Comparison of ENCODE assay signal across 1 cellular context in the genomic region with DNA sequence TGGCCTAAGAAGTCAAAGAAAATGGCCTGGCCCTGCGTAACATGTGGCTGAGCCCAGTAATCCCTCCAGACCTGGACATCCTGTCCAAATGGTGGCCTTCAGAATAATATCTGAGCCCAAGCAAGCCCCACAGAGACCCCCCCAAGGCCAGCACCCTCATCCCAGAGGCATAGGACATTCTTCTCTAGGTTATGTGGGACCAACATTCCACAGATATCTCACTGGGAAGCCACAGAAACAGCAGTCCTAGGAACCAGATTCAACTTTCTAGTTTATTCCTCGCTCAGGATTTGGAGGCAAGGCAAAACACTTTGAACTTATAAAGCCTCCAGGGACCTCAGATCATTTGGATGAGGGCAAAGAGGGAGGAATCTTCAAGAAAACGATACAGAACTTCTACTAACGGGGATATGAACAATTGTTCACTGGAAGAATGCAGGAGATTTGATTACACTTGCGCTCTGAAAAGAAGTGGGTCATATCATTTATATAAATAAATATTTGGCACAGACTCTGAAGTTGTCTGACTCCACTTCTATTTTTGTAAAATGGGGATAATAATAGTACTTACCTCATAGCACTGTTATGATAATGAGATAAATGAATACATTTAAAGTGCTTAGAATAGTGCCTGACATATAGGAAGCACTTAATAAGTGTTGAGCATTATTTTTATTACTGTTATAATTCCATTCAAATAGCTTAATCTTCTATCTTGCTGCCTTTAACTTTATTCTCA.
TF ChIP-seq lines count a peak whose summit lies in the region.

No MANE protein-coding gene starts in this region.

TF ChIP-seq in H1, 55 proteins besides CTCF, POLR2A, EP300 and RAD21:
- no peak for TF ChIP-seq POU5F1 (IDR thresholded peaks at IDR 0.05; ENCODE audit: low read depth, low read length)
- no peak for TF ChIP-seq YY1 (IDR thresholded peaks at IDR 0.05; ENCODE audit: low read depth, low read length)
- no peak for TF ChIP-seq BRCA1 (IDR thresholded peaks at IDR 0.05; ENCODE audit: low read depth, low read length)
- no peak for TF ChIP-seq RFX5 (IDR thresholded peaks at IDR 0.05; ENCODE audit: borderline replicate concordance, low read depth, low read length)
- TF ChIP-seq TAF7 (optimal IDR thresholded peaks at IDR 0.05; ENCODE audit: borderline replicate concordance, low read depth, low read length), result no peak
- TF ChIP-seq JUN (IDR thresholded peaks at IDR 0.05; ENCODE audit: low read depth, low read length), result no peak
- TF ChIP-seq RXRA (IDR thresholded peaks at IDR 0.05; ENCODE audit: insufficient read depth, low read depth, low read length), result no peak
- TF ChIP-seq KDM5A (IDR thresholded peaks at IDR 0.05; ENCODE audit: low read length), result no peak
- TF ChIP-seq CHD1 (IDR thresholded peaks at IDR 0.05; ENCODE audit: low read depth, low read length), result no peak
- TF ChIP-seq CEBPB (IDR thresholded peaks at IDR 0.05; ENCODE audit: low read depth, low read length), result no peak
- TF ChIP-seq PHF8 (conservative IDR thresholded peaks at IDR 0.05; ENCODE audit: low read depth, low read length), result no peak
- no peak for TF ChIP-seq SRF (IDR thresholded peaks at IDR 0.05; ENCODE audit: low read depth, low read length)
- TF ChIP-seq SP2 (IDR thresholded peaks at IDR 0.05; ENCODE audit: low read length), result no peak
- TF ChIP-seq SIX5 (IDR thresholded peaks at IDR 0.05; ENCODE audit: low read depth, low read length), result no peak
TF ChIP-seq in H1: peak in this region for 0.
